In the genomic region with DNA sequence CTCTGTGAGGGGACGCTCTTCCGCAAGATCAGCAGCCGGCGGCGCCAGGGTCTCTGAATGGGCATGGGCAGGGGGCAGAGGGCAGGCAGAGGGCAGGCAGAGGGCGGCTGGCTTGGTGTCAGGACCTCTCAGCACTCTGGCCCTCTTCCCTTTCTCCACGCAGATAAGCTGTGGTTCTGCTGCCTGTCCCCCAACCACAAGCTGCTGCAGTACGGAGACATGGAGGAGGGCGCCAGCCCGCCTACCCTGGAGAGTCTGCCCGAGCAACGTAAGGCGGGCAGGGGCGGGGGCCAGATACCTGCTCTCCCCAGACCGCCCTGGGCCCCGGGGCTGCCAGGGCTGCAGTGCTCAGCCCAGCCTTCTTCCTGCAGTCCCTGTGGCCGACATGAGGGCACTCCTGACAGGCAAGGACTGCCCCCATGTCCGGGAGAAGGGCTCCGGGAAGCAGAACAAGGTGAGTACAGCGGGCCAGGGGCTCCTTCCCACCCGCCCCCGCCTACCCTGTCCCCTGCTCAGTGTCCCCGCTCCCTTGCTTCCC, we compare ENCODE assay signal across 20 cellular contexts. TPM values are rescaled to one million over a fixed set of nuclear protein-coding genes. Genes with fewer than 3 reads are reported as not detected.
A peak's percentile ranks its signal among the peaks of the same experiment; 100 is the strongest.
DNase-seq lines count a peak whose midpoint lies in the region; ATAC-seq, FAIRE-seq and TF ChIP-seq lines count a peak whose summit lies in the region.
"Had no signal": no experiment of that assay in that cellular context is flagged by ENCODE, and none has a peak within 500 bp of the region (broad histone marks: within the 10 kb centered on the region; RNA-seq: fewer than 3 reads in every experiment).

No MANE protein-coding gene starts in this region.

- POLR2A ChIA-PET in K562 (lab: Yijun Ruan, JAX) = interaction anchor here (0.6 to 2.2 kb wide), 3 partner anchors 20 to 260 kb away, joined by 3 to 6 read pairs (median 3); a partner anchor contains a TSS

- H3K4me2 ChIP-seq in K562 (ENCODE audit: insufficient read depth, low read length) = no peak overlapping the region
- no peak overlapping the region for H3K4me2 ChIP-seq in parathyroid adenoma (ENCODE audit: low read length)
- H3K4me2 ChIP-seq: GM23338 had no signal

- H3K27me3 ChIP-seq in RWPE2 (ENCODE audit: insufficient read depth, poor library complexity, severe bottlenecking) (no peaks in the 10 kb centered on the region), K562 (ENCODE audit: control insufficient read depth in 2 of 2, insufficient read depth in 2 of 2, low read length in 2 of 2) (no peaks in the 10 kb centered on the region), parathyroid adenoma (ENCODE audit: control insufficient read depth, insufficient read depth, low read length) (no peaks in the 10 kb centered on the region)
- H3K27me3 ChIP-seq: BE2C had no signal

- no peak for FAIRE-seq in K562 (lab: Jason Lieb, UNC)
- FAIRE-seq: GM12878, GM19239 had no signal

- H3K4me1 Mint-ChIP-seq in glutamatergic neuron (ENCODE audit: low read depth, unreplicated experiment) = peaks cover 2% of the 10 kb centered on the region
- H3K4me1 Mint-ChIP-seq in activated naive CD4-positive, alpha-beta T cell treated with anti-CD3 and anti-CD28 coated beads for 36 hours (ENCODE audit: low read depth) = no peaks in the 10 kb centered on the region

- DNase-seq in GM20000 (ENCODE audit: low spot score) (peak; percentile 13), RWPE2 (ENCODE audit: low spot score) (peak; percentile 52), K562 (ENCODE audit: extremely low read depth in 1 of 4, low spot score in 3 of 4) (peak in 1 of 4 experiments; percentile 23), NCI-H345 (lab: John Stamatoyannopoulos, UW) (no peak), glutamatergic neuron (no peak)
- no peak for DNase-seq in activated naive CD4-positive, alpha-beta T cell treated with anti-CD3 and anti-CD28 coated beads for 36 hours
- DNase-seq: BE2C; C1 segment of cervical spinal cord; CD4-positive, CD25-positive, alpha-beta regulatory T cell; CD8-positive, alpha-beta memory T cell; COR-L47; DMS 273 treated with DMSO at 0.1 percent for 48 hours; DMS53; DND-41; EL; H9 had no signal

- H3K27me3 Mint-ChIP-seq in glutamatergic neuron (ENCODE audit: unreplicated experiment) = peaks cover 6% of the 10 kb centered on the region
- no peaks in the 10 kb centered on the region for H3K27me3 Mint-ChIP-seq in activated naive CD4-positive, alpha-beta T cell treated with anti-CD3 and anti-CD28 coated beads for 36 hours (ENCODE audit: low read depth)
- H3K27me3 Mint-ChIP-seq: CD4-positive, CD25-positive, alpha-beta regulatory T cell; CD8-positive, alpha-beta memory T cell had no signal

- TF ChIP-seq CTCF in GM20000 (IDR thresholded peaks at IDR 0.05; ENCODE audit: extremely low read depth, missing control alignments) = no peak
- no peak for TF ChIP-seq CTCF in RWPE2 (IDR thresholded peaks at IDR 0.05; ENCODE audit: poor library complexity, severe bottlenecking)
- TF ChIP-seq CTCF in K562 (IDR thresholded peaks at IDR 0.05 in 2 of 3, conservative IDR thresholded peaks at IDR 0.05 in 1 of 3; ENCODE audit: insufficient read depth in 2 of 3, low read depth in 1 of 3, low read length in 3 of 3) = no peak
- no peak for TF ChIP-seq CTCF in parathyroid adenoma (IDR thresholded peaks at IDR 0.05)
- no peak for TF ChIP-seq CTCF in glutamatergic neuron (IDR thresholded peaks at IDR 0.05; ENCODE audit: partially characterized antibody, unreplicated experiment)

- CTCF ChIA-PET in K562 (lab: Yijun Ruan, JAX; ENCODE audit: low intra/inter-chr PET ratio) = no interaction called here
- CTCF ChIA-PET in activated naive CD4-positive, alpha-beta T cell treated with anti-CD3 and anti-CD28 coated beads for 36 hours (lab: Charles Lee) = interaction anchor here (0.6 to 1.6 kb wide), 2 partner anchors 8 to 196 kb away, joined by 4 to 6 read pairs; no protein-coding TSS in a partner anchor

- TF ChIP-seq EP300 in K562 (IDR thresholded peaks at IDR 0.05; ENCODE audit: low read length) = no peak

- H3K4me3 Mint-ChIP-seq in glutamatergic neuron (ENCODE audit: unreplicated experiment) = no peak overlapping the region
- no peak overlapping the region for H3K4me3 Mint-ChIP-seq in activated naive CD4-positive, alpha-beta T cell treated with anti-CD3 and anti-CD28 coated beads for 36 hours
- H3K4me3 Mint-ChIP-seq: CD4-positive, CD25-positive, alpha-beta regulatory T cell; CD8-positive, alpha-beta memory T cell; GM23338; H9 had no signal

- H3K4me3 ChIP-seq in RWPE2 (ENCODE audit: severe bottlenecking) (no peak overlapping the region), K562 (no peak overlapping the region), parathyroid adenoma (ENCODE audit: low read depth, low read length) (no peak overlapping the region)
- H3K4me3 ChIP-seq: GM12878, GM23338 had no signal

- H3K9ac ChIP-seq in K562 (ENCODE audit: insufficient read depth in 1 of 2, low read depth in 2 of 2, low read length in 2 of 2) (no peak overlapping the region), parathyroid adenoma (no peak overlapping the region)

- H3K9me3 ChIP-seq in RWPE2 (ENCODE audit: severe bottlenecking) (no peaks in the 10 kb centered on the region), K562 (replicated peaks; ENCODE audit: control insufficient read depth, insufficient read depth, low read depth, low read length) (no peaks in the 10 kb centered on the region), parathyroid adenoma (ENCODE audit: control insufficient read depth, low read length) (no peaks in the 10 kb centered on the region)
- H3K9me3 ChIP-seq: BE2C had no signal

- no TSS peak for BruUV-seq in K562 (replicated peaks; lab: Mats Ljungman, UMichigan)

- H3K36me3 Mint-ChIP-seq in glutamatergic neuron (ENCODE audit: unreplicated experiment) = no peaks in the 10 kb centered on the region
- peaks cover 11% of the 10 kb centered on the region for H3K36me3 Mint-ChIP-seq in activated naive CD4-positive, alpha-beta T cell treated with anti-CD3 and anti-CD28 coated beads for 36 hours (ENCODE audit: low read depth)

- H4K20me1 ChIP-seq in K562 (replicated peaks; ENCODE audit: control insufficient read depth, insufficient read depth, low read length) = no peaks in the 10 kb centered on the region; the same call in 1 of the 2 replicates

- TF ChIP-seq POLR2A in K562 (conservative IDR thresholded peaks at IDR 0.05) = no peak

- no peak overlapping the region for H3K27ac Mint-ChIP-seq in glutamatergic neuron (ENCODE audit: unreplicated experiment)
- H3K27ac Mint-ChIP-seq in activated naive CD4-positive, alpha-beta T cell treated with anti-CD3 and anti-CD28 coated beads for 36 hours = no peak overlapping the region
- H3K27ac Mint-ChIP-seq: GM23338, H9 had no signal

- peaks cover 23% of the 10 kb centered on the region for H3K4me1 ChIP-seq in RWPE2 (ENCODE audit: insufficient read depth, poor library complexity, severe bottlenecking)
- peaks cover 10 to 55% of the 10 kb centered on the region in 2 experiments; a peak in 4 of 5 replicates for H3K4me1 ChIP-seq in K562 (replicated peaks in 1 of 2; ENCODE audit: control insufficient read depth in 2 of 2, insufficient read depth in 2 of 2, low read length in 2 of 2)
- H3K4me1 ChIP-seq in parathyroid adenoma = peaks cover 31% of the 10 kb centered on the region

- H3K27ac ChIP-seq in RWPE2 (ENCODE audit: poor library complexity, severe bottlenecking) (no peak overlapping the region), K562 (ENCODE audit: extremely low read depth, low read depth, low read length) (no peak overlapping the region), parathyroid adenoma (peak overlapping the region; percentile 86)

- H3K79me2 ChIP-seq in K562 (ENCODE audit: control insufficient read depth, insufficient read depth, low read length) (no peaks in the 10 kb centered on the region), parathyroid adenoma (no peaks in the 10 kb centered on the region)

- H2AFZ ChIP-seq in K562 (ENCODE audit: low read depth, low read length) (no peak overlapping the region), parathyroid adenoma (no peak overlapping the region)
- H2AFZ ChIP-seq: GM23338 had no signal

- in situ Hi-C loops in K562 (cut with MboI) = no loop called here

- 95% methylated on average over 17 of the region's 23 CpGs for WGBS in K562 (ENCODE audit: insufficient coverage, low coverage, missing lambda C conversion rate)

- ATAC-seq in RWPE2 (ENCODE audit: low read depth) = no peak
- no peak for ATAC-seq in K562
- ATAC-seq: GM12878, GM23338 had no signal

- intact Hi-C loops in K562 (cut with micrococcal nuclease) = no loop called here
- intact Hi-C loops in activated naive CD4-positive, alpha-beta T cell treated with anti-CD3 and anti-CD28 coated beads for 36 hours (cut with micrococcal nuclease) = no loop called here

- peaks cover 3% of the 10 kb centered on the region for H3K9me1 ChIP-seq in K562 (ENCODE audit: control insufficient read depth, insufficient read depth, low read length)

- no peak for TF ChIP-seq RAD21 in K562 (CRISPR knock-in tag; conservative IDR thresholded peaks at IDR 0.05 in 1 of 2, IDR thresholded peaks at IDR 0.05 in 1 of 2)

- peaks cover 4% of the 10 kb centered on the region for H3K9me3 Mint-ChIP-seq in glutamatergic neuron (ENCODE audit: unreplicated experiment)
- no peaks in the 10 kb centered on the region for H3K9me3 Mint-ChIP-seq in activated naive CD4-positive, alpha-beta T cell treated with anti-CD3 and anti-CD28 coated beads for 36 hours
- H3K9me3 Mint-ChIP-seq: CD4-positive, CD25-positive, alpha-beta regulatory T cell; CD8-positive, alpha-beta memory T cell; GM23338; H9 had no signal

- H3K36me3 ChIP-seq in RWPE2 (ENCODE audit: low read depth) (peaks cover 37% of the 10 kb centered on the region), K562 (ENCODE audit: control insufficient read depth, insufficient read depth, low read length) (peaks cover 62% of the 10 kb centered on the region; the same call in 2 of the 3 replicates), parathyroid adenoma (ENCODE audit: control insufficient read depth, insufficient read depth, low read length) (no peaks in the 10 kb centered on the region)

RNA-seq across cellular contexts. Expression of a gene that starts 4.1 kb away (rescaled TPM):
- total RNA-seq in K562 (2011; cell fraction: chromatin; rRNA removed; ENCODE audit: low replicate concordance) = 12.1 and 42.9 TPM in 2 replicates
- total RNA-seq in K562 (2011; cell fraction: nucleolus; rRNA removed) = 32.0 and 40.1 TPM in 2 replicates
- 12.4 and 17.4 TPM in 2 replicates for total RNA-seq in K562 (2011; cell fraction: nucleoplasm; rRNA removed)
- total RNA-seq in K562 (2014; rRNA removed) = 1.9 and 3.1 TPM in 2 replicates
- 0.48 and 0.58 TPM in 2 replicates for total RNA-seq in K562 (2014; rRNA removed; fragmentation: Illumina TruSeq; extraction: Trizol)
- 1.5 and 1.7 TPM in 2 replicates for total RNA-seq in K562 (2015; rRNA removed; fragmentation: Illumina TruSeq; extraction: Trizol)
- total RNA-seq in K562 (2021) = 3.9 and 4.6 TPM in 2 replicates
- polyA plus RNA-seq in K562 (2011; rRNA removed) = 2.5 and 4.0 TPM in 2 replicates
- 2.2 and 3.1 TPM in 2 replicates for polyA plus RNA-seq in K562 (2011; cell fraction: cytosol; rRNA removed)
- 35.2 and 59.8 TPM in 2 replicates for polyA plus RNA-seq in K562 (2011; cell fraction: nucleus; rRNA removed)
- polyA plus RNA-seq in K562 (2012) = 3.7 and 5.7 TPM in 2 replicates
- 0.82 and 1.3 TPM in 2 replicates for polyA plus RNA-seq in K562 (2014; fragmentation: Illumina TruSeq; extraction: Trizol)
- under 1 TPM; 0.04 to 0.06 TPM for polyA plus RNA-seq in K562 (2014; fragmentation: Nextera tagmentation; extraction: Ambion mirVana)
- polyA plus RNA-seq in K562 (2014; rRNA removed) = 5.1 and 5.2 TPM in 2 replicates
- 0.51 and 0.53 TPM in 2 replicates for polyA minus RNA-seq in K562 (2011; rRNA and poly(A)+ RNA removed)
- 0.57 and 1.3 TPM in 2 replicates for polyA minus RNA-seq in K562 (2011; cell fraction: cytosol; rRNA and poly(A)+ RNA removed)
- 5.8 and 7.3 TPM in 2 replicates for polyA minus RNA-seq in K562 (2011; cell fraction: nucleus; rRNA and poly(A)+ RNA removed)
- total RNA-seq in glutamatergic neuron (ENCODE audit: unreplicated experiment) = 2.1 TPM
- 1 to 10 TPM; 3.8 to 4.4 TPM for total RNA-seq in activated naive CD4-positive, alpha-beta T cell treated with anti-CD3 and anti-CD28 coated beads for 36 hours
- polyA plus RNA-seq: CD8-positive, alpha-beta memory T cell had no signal

RNA-seq across cellular contexts. Expression of a gene that starts 11.1 kb away (rescaled TPM):
- 211 and 651 TPM in 2 replicates for total RNA-seq in K562 (2011; cell fraction: chromatin; rRNA removed; ENCODE audit: low replicate concordance)
- 388 and 435 TPM in 2 replicates for total RNA-seq in K562 (2011; cell fraction: nucleolus; rRNA removed)
- total RNA-seq in K562 (2011; cell fraction: nucleoplasm; rRNA removed) = 240 and 280 TPM in 2 replicates
- total RNA-seq in K562 (2014; rRNA removed) (109 and 145 TPM in 2 replicates), K562 (2014; rRNA removed; fragmentation: Illumina TruSeq; extraction: Trizol) (52.8 and 64.0 TPM in 2 replicates), K562 (2015; rRNA removed; fragmentation: Illumina TruSeq; extraction: Trizol) (105 and 106 TPM in 2 replicates), K562 (2021) (114 and 115 TPM in 2 replicates), glutamatergic neuron (ENCODE audit: unreplicated experiment) (64.3 TPM)
- polyA plus RNA-seq in K562 (2011; rRNA removed) (83.4 and 101 TPM in 2 replicates), K562 (2014; fragmentation: Illumina TruSeq; extraction: Trizol) (127 and 129 TPM in 2 replicates), K562 (2014; fragmentation: Nextera tagmentation; extraction: Ambion mirVana) (10 to 100 TPM in 1 of 2 experiments, 1 to 10 TPM in 1; 9.7 to 18.9 TPM), K562 (2014; rRNA removed) (139 and 150 TPM in 2 replicates)
- 110 and 215 TPM in 2 replicates for polyA plus RNA-seq in K562 (2011; cell fraction: cytosol; rRNA removed)
- 277 and 411 TPM in 2 replicates for polyA plus RNA-seq in K562 (2011; cell fraction: nucleus; rRNA removed)
- polyA plus RNA-seq in K562 (2012) = 96.3 and 105 TPM in 2 replicates
- polyA minus RNA-seq in K562 (2011; rRNA and poly(A)+ RNA removed) = 61.7 and 80.1 TPM in 2 replicates
- 51.9 and 58.9 TPM in 2 replicates for polyA minus RNA-seq in K562 (2011; cell fraction: cytosol; rRNA and poly(A)+ RNA removed)
- 108 and 112 TPM in 2 replicates for polyA minus RNA-seq in K562 (2011; cell fraction: nucleus; rRNA and poly(A)+ RNA removed)
- total RNA-seq in activated naive CD4-positive, alpha-beta T cell treated with anti-CD3 and anti-CD28 coated beads for 36 hours = 10 to 100 TPM; 65.1 to 66.5 TPM

RNA-seq across cellular contexts. Expression of a gene that starts 13.1 kb away (rescaled TPM):
- not detected in 2 replicates for total RNA-seq in K562 (2011; cell fraction: chromatin; rRNA removed; ENCODE audit: low replicate concordance)
- total RNA-seq in K562 (2011; cell fraction: nucleolus; rRNA removed) = not detected in 2 replicates
- not detected in 2 replicates for total RNA-seq in K562 (2011; cell fraction: nucleoplasm; rRNA removed)
- total RNA-seq in K562 (2014; rRNA removed) = 0.12 TPM in 1 of 2 replicates, not detected in the other
- total RNA-seq in K562 (2014; rRNA removed; fragmentation: Illumina TruSeq; extraction: Trizol) = not detected in 2 replicates
- total RNA-seq in K562 (2015; rRNA removed; fragmentation: Illumina TruSeq; extraction: Trizol) = not detected in 2 replicates
- total RNA-seq in K562 (2021) = not detected in 2 replicates
- polyA plus RNA-seq in K562 (2011; rRNA removed) = 0.08 TPM in 1 of 2 replicates, not detected in the other
- polyA plus RNA-seq in K562 (2011; cell fraction: cytosol; rRNA removed) = 0.04 and 0.12 TPM in 2 replicates
- 0.11 TPM in 1 of 2 replicates, not detected in the other for polyA plus RNA-seq in K562 (2011; cell fraction: nucleus; rRNA removed)
- 0.10 and 0.11 TPM in 2 replicates for polyA plus RNA-seq in K562 (2012)
- not detected in 2 replicates for polyA plus RNA-seq in K562 (2014; fragmentation: Illumina TruSeq; extraction: Trizol)
- not detected for polyA plus RNA-seq in K562 (2014; fragmentation: Nextera tagmentation; extraction: Ambion mirVana)
- polyA plus RNA-seq in K562 (2014; rRNA removed) = not detected in 2 replicates
- not detected in 2 replicates for polyA minus RNA-seq in K562 (2011; rRNA and poly(A)+ RNA removed)
- polyA minus RNA-seq in K562 (2011; cell fraction: cytosol; rRNA and poly(A)+ RNA removed) = not detected in 2 replicates
- polyA minus RNA-seq in K562 (2011; cell fraction: nucleus; rRNA and poly(A)+ RNA removed) = not detected in 2 replicates
- total RNA-seq in glutamatergic neuron (ENCODE audit: unreplicated experiment) = 3.6 TPM
- total RNA-seq in activated naive CD4-positive, alpha-beta T cell treated with anti-CD3 and anti-CD28 coated beads for 36 hours = not detected
- total RNA-seq: CD8-positive, alpha-beta memory T cell; GM12878 had no signal
- polyA plus RNA-seq: CD8-positive, alpha-beta memory T cell had no signal

RNA-seq across cellular contexts. Expression of a gene that starts 19.3 kb away (rescaled TPM):
- 49.6 and 111 TPM in 2 replicates for total RNA-seq in K562 (2011; cell fraction: chromatin; rRNA removed; ENCODE audit: low replicate concordance)
- total RNA-seq in K562 (2011; cell fraction: nucleolus; rRNA removed) = 67.4 and 83.6 TPM in 2 replicates
- 53.7 and 59.5 TPM in 2 replicates for total RNA-seq in K562 (2011; cell fraction: nucleoplasm; rRNA removed)
- 10.3 and 13.2 TPM in 2 replicates for total RNA-seq in K562 (2014; rRNA removed)
- total RNA-seq in K562 (2014; rRNA removed; fragmentation: Illumina TruSeq; extraction: Trizol) = 5.6 and 6.0 TPM in 2 replicates
- 9.2 and 9.9 TPM in 2 replicates for total RNA-seq in K562 (2015; rRNA removed; fragmentation: Illumina TruSeq; extraction: Trizol)
- total RNA-seq in K562 (2021) = 16.6 and 16.9 TPM in 2 replicates
- polyA plus RNA-seq in K562 (2011; rRNA removed) = 13.4 and 17.8 TPM in 2 replicates
- 19.3 and 25.9 TPM in 2 replicates for polyA plus RNA-seq in K562 (2011; cell fraction: cytosol; rRNA removed)
- polyA plus RNA-seq in K562 (2011; cell fraction: nucleus; rRNA removed) = 127 and 197 TPM in 2 replicates
- 18.3 and 21.0 TPM in 2 replicates for polyA plus RNA-seq in K562 (2012)
- polyA plus RNA-seq in K562 (2014; fragmentation: Illumina TruSeq; extraction: Trizol) = 10.6 and 12.0 TPM in 2 replicates
- polyA plus RNA-seq in K562 (2014; fragmentation: Nextera tagmentation; extraction: Ambion mirVana) = 1 to 10 TPM; 3.4 to 3.8 TPM
- 20.5 and 27.5 TPM in 2 replicates for polyA plus RNA-seq in K562 (2014; rRNA removed)
- 5.0 and 6.0 TPM in 2 replicates for polyA minus RNA-seq in K562 (2011; rRNA and poly(A)+ RNA removed)
- 5.5 and 9.5 TPM in 2 replicates for polyA minus RNA-seq in K562 (2011; cell fraction: cytosol; rRNA and poly(A)+ RNA removed)
- 28.1 and 37.3 TPM in 2 replicates for polyA minus RNA-seq in K562 (2011; cell fraction: nucleus; rRNA and poly(A)+ RNA removed)
- total RNA-seq in glutamatergic neuron (ENCODE audit: unreplicated experiment) = 197 TPM
- 10 to 100 TPM; 21.9 to 24.0 TPM for total RNA-seq in activated naive CD4-positive, alpha-beta T cell treated with anti-CD3 and anti-CD28 coated beads for 36 hours

RNA-seq across cellular contexts. Expression of a gene that starts 23.9 kb away (rescaled TPM):
- 63.5 and 134 TPM in 2 replicates for total RNA-seq in K562 (2011; cell fraction: chromatin; rRNA removed; ENCODE audit: low replicate concordance)
- 154 and 182 TPM in 2 replicates for total RNA-seq in K562 (2011; cell fraction: nucleolus; rRNA removed)
- 105 and 122 TPM in 2 replicates for total RNA-seq in K562 (2011; cell fraction: nucleoplasm; rRNA removed)
- total RNA-seq in K562 (2014; rRNA removed) (43.6 and 46.8 TPM in 2 replicates), K562 (2014; rRNA removed; fragmentation: Illumina TruSeq; extraction: Trizol) (25.2 and 31.8 TPM in 2 replicates), K562 (2015; rRNA removed; fragmentation: Illumina TruSeq; extraction: Trizol) (33.3 and 37.4 TPM in 2 replicates), K562 (2021) (46.5 and 54.3 TPM in 2 replicates), glutamatergic neuron (ENCODE audit: unreplicated experiment) (42.6 TPM)
- polyA plus RNA-seq in K562 (2011; rRNA removed) (55.8 and 67.8 TPM in 2 replicates), K562 (2014; fragmentation: Illumina TruSeq; extraction: Trizol) (54.1 and 61.7 TPM in 2 replicates), K562 (2014; fragmentation: Nextera tagmentation; extraction: Ambion mirVana) (100 to 1,000 TPM; 233 to 239 TPM), K562 (2014; rRNA removed) (64.4 and 72.6 TPM in 2 replicates)
- 113 and 129 TPM in 2 replicates for polyA plus RNA-seq in K562 (2011; cell fraction: cytosol; rRNA removed)
- 65.0 and 95.7 TPM in 2 replicates for polyA plus RNA-seq in K562 (2011; cell fraction: nucleus; rRNA removed)
- polyA plus RNA-seq in K562 (2012) = 48.4 and 51.3 TPM in 2 replicates
- 48.1 and 54.8 TPM in 2 replicates for polyA minus RNA-seq in K562 (2011; rRNA and poly(A)+ RNA removed)
- polyA minus RNA-seq in K562 (2011; cell fraction: cytosol; rRNA and poly(A)+ RNA removed) = 21.3 and 27.6 TPM in 2 replicates
- 32.0 and 42.5 TPM in 2 replicates for polyA minus RNA-seq in K562 (2011; cell fraction: nucleus; rRNA and poly(A)+ RNA removed)
- total RNA-seq in activated naive CD4-positive, alpha-beta T cell treated with anti-CD3 and anti-CD28 coated beads for 36 hours = 10 to 100 TPM; 24.6 to 29.4 TPM

Comparison
In these comparisons a context has a peak if more than half of its experiments do, and no peak if none do; other contexts are left out.
1. DNase-seq: peak in GM20000 (single experiment) and RWPE2 (single experiment); none in NCI-H345 (single experiment), glutamatergic neuron (single experiment) and activated naive CD4-positive, alpha-beta T cell treated with anti-CD3 and anti-CD28 coated beads for 36 hours (single experiment).